In genomic region chr17:40461774-40462342, GRCh38 we compare ENCODE assay signal across 20 cellular contexts. TPM values are rescaled to one million over a fixed set of nuclear protein-coding genes. Genes with fewer than 3 reads are reported as not detected.
A peak's percentile ranks its signal among the peaks of the same experiment; 100 is the strongest.
DNase-seq lines count a peak whose midpoint lies in the region; ATAC-seq and TF ChIP-seq lines count a peak whose summit lies in the region.
"Had no signal": no experiment of that assay in that cellular context is flagged by ENCODE, and none has a peak within 500 bp of the region (broad histone marks: within the 10 kb centered on the region; RNA-seq: fewer than 3 reads in every experiment).

No MANE protein-coding gene starts in this region.

- H3K27me3 ChIP-seq in left ventricle myocardium inferior (ENCODE audit: low read depth) (peaks cover 2% of the 10 kb centered on the region), ovary (no peaks in the 10 kb centered on the region)
- no peaks in the 10 kb centered on the region for H3K27me3 ChIP-seq in CD4-positive, alpha-beta memory T cell (ENCODE audit: insufficient read depth, low read length)

- H3K27ac ChIP-seq in left ventricle myocardium inferior (replicated peaks) (peak overlapping the region; percentile 65), ovary (peak overlapping the region; percentile 53 to 70)
- no peak overlapping the region for H3K27ac ChIP-seq in CD4-positive, alpha-beta memory T cell (ENCODE audit: low read depth, low read length)

- no peak for TF ChIP-seq POLR2A in ovary (IDR thresholded peaks at IDR 0.05)

- TF ChIP-seq EP300 in ovary (IDR thresholded peaks at IDR 0.05), result no peak

- intact Hi-C loops in left ventricle myocardium inferior (cut with micrococcal nuclease) (no loop called here), ovary (cut with DNase I) (no loop called here)
- intact Hi-C loops in CD4-positive, alpha-beta memory T cell (cut with micrococcal nuclease), result no loop called here

- H3K36me3 Mint-ChIP-seq in CD4-positive, alpha-beta memory T cell, result no peaks in the 10 kb centered on the region

- ATAC-seq in SK-N-SH treated with all-trans-retinoic acid at 6 μM for 48 hours (peak; percentile 9; the same call in 2 of the 3 replicates), GM21529 (IDR thresholded peaks at IDR 0.05; ENCODE audit: unreplicated experiment) (no peak), GM18858 (IDR thresholded peaks at IDR 0.05; ENCODE audit: unreplicated experiment) (no peak)
- ATAC-seq: Panc1, T-helper 17 cell had no signal

- H3K4me1 Mint-ChIP-seq in CD4-positive, alpha-beta memory T cell, result no peaks in the 10 kb centered on the region

- no peak overlapping the region for H3K4me3 Mint-ChIP-seq in CD4-positive, alpha-beta memory T cell
- H3K4me3 Mint-ChIP-seq: T-helper 17 cell had no signal

- CTCF ChIA-PET in CD4-positive, alpha-beta memory T cell (lab: Charles Lee; ENCODE audit: partially characterized antibody), result interaction anchor here (0.6 kb wide), 1 partner anchor 10 kb away, joined by 3 read pairs; no protein-coding TSS in a partner anchor

- H3K9me3 ChIP-seq in left ventricle myocardium inferior (replicated peaks) (no peaks in the 10 kb centered on the region), ovary (no peaks in the 10 kb centered on the region)
- no peaks in the 10 kb centered on the region for H3K9me3 ChIP-seq in CD4-positive, alpha-beta memory T cell (ENCODE audit: control insufficient read depth in 1 of 2, low read length in 2 of 2)

- peak; percentile 54 for DNase-seq in AG08395 (ENCODE audit: low spot score)
- no peak for DNase-seq in left ventricle myocardium inferior
- peak in 4 of 5 donors; percentile 53 to 69 (median 57) for DNase-seq in ovary
- no peak for DNase-seq in CD4-positive, alpha-beta memory T cell
- no peak for DNase-seq in stimulated activated CD4-positive, alpha-beta T cell treated with anti-CD3 and anti-CD28 coated beads, Interleukin-12 subunit alpha, Interleukin-12 subunit beta, amount 100 ng/mL, for 4 hours
- DNase-seq: activated CD4-positive, alpha-beta T cell treated with anti-CD3 and anti-CD28 coated beads for 1 hour; activated T-cell treated with anti-CD3 and anti-CD28 coated beads, Interleukin-2, amount 50 U/mL, for 1 hour; AML-193; amniotic stem cell; DMS79 treated with DMSO at 0.1 percent for 48 hours; NCI-H1436; NCI-H510A; T-helper 17 cell had no signal

- no peak for TF ChIP-seq CTCF in left ventricle myocardium inferior (IDR thresholded peaks at IDR 0.05; ENCODE audit: borderline replicate concordance)
- TF ChIP-seq CTCF in ovary (IDR thresholded peaks at IDR 0.05), result no peak

- H3K27ac Mint-ChIP-seq in CD4-positive, alpha-beta memory T cell, result peak overlapping the region in 1 of 7 donors; percentile 35
- H3K27ac Mint-ChIP-seq: T-helper 17 cell had no signal

- WGBS in ovary, 3 donors, result 15 to 24% (median 18%) methylated on average over 12 of the region's 12 CpGs

- no peaks in the 10 kb centered on the region for H3K27me3 Mint-ChIP-seq in CD4-positive, alpha-beta memory T cell
- H3K27me3 Mint-ChIP-seq: T-helper 17 cell had no signal

- H3K4me1 ChIP-seq in left ventricle myocardium inferior, result peaks cover 66% of the 10 kb centered on the region
- H3K4me1 ChIP-seq in ovary (ENCODE audit: insufficient read depth), result peaks cover 44% of the 10 kb centered on the region
- H3K4me1 ChIP-seq in CD4-positive, alpha-beta memory T cell (ENCODE audit: insufficient read depth, low read length), result no peaks in the 10 kb centered on the region

- POLR2A ChIA-PET in CD4-positive, alpha-beta memory T cell (lab: Charles Lee; ENCODE audit: partially characterized antibody), result no interaction called here

- H3K9me3 Mint-ChIP-seq in CD4-positive, alpha-beta memory T cell, result no peaks in the 10 kb centered on the region

- H3K36me3 ChIP-seq in left ventricle myocardium inferior (peaks cover 11% of the 10 kb centered on the region), ovary (no peaks in the 10 kb centered on the region)
- H3K36me3 ChIP-seq in CD4-positive, alpha-beta memory T cell (ENCODE audit: insufficient read depth, low read length), result peaks cover 1% of the 10 kb centered on the region

- no peak overlapping the region for H3K4me3 ChIP-seq in left ventricle myocardium inferior
- no peak overlapping the region for H3K4me3 ChIP-seq in ovary
- no peak overlapping the region for H3K4me3 ChIP-seq in CD4-positive, alpha-beta memory T cell (ENCODE audit: low read length in 2 of 2)

TF ChIP-seq in SK-N-SH treated with all-trans-retinoic acid at 6 μM for 48 hours, 23 proteins besides CTCF, POLR2A, EP300 and RAD21:
- peak; percentile 70; the same call in 1 of the 2 replicates for TF ChIP-seq TCF4 (CRISPR knock-in tag; IDR thresholded peaks at IDR 0.05; ENCODE audit: borderline replicate concordance)
- no peak for TF ChIP-seq ESRRG (CRISPR knock-in tag; IDR thresholded peaks at IDR 0.05)

RNA-seq across cellular contexts. Expression of gene IGFBP4, which starts 18.6 kb away (rescaled TPM):
- total RNA-seq in left ventricle myocardium inferior (130 TPM), ovary (1,000 to 10,000 TPM in 5 of 7 donors, 100 to 1,000 TPM in 2; 457 to 3,447 (median 1,460) TPM)
- 100 to 1,000 TPM; 634 to 809 TPM for polyA plus RNA-seq in ovary
- total RNA-seq in CD4-positive, alpha-beta memory T cell, result 1 to 10 TPM; 5.3 to 5.8 TPM
- polyA plus RNA-seq in CD4-positive, alpha-beta memory T cell, result 1 to 10 TPM; 3.3 to 6.1 TPM

RNA-seq across cellular contexts. Expression of gene TNS4, which starts 39.6 kb away (rescaled TPM):
- not detected for total RNA-seq in left ventricle myocardium inferior
- total RNA-seq in ovary, result 1 to 10 TPM in 1 of 7 donors, under 1 TPM in 2, not detected in 4; 0.13 to 6.2 (median 0.95) TPM
- under 1 TPM in 1 of 2 donors, not detected in 1; 0.13 TPM for polyA plus RNA-seq in ovary
- total RNA-seq in CD4-positive, alpha-beta memory T cell, result 1 to 10 TPM in 1 of 2 experiments, under 1 TPM in 1; 0.25 to 1.8 TPM
- polyA plus RNA-seq in CD4-positive, alpha-beta memory T cell, result under 1 TPM; 0.18 to 0.33 TPM
- total RNA-seq: dermis microvascular lymphatic vessel endothelial cell, frontal cortex had no signal
- polyA plus RNA-seq: neural cell had no signal

RNA-seq across cellular contexts. Expression of gene TOP2A, which starts 44.2 kb away (rescaled TPM):
- 2.1 TPM for total RNA-seq in left ventricle myocardium inferior
- 1 to 10 TPM in 3 of 7 donors, under 1 TPM in 4; 0.36 to 4.5 (median 0.82) TPM for total RNA-seq in ovary
- polyA plus RNA-seq in ovary, result 1 to 10 TPM; 1.2 to 3.3 TPM
- total RNA-seq in CD4-positive, alpha-beta memory T cell, result 1 to 10 TPM in 1 of 2 experiments, under 1 TPM in 1; 0.47 to 1.1 TPM
- under 1 TPM; 0.10 to 0.14 TPM for polyA plus RNA-seq in CD4-positive, alpha-beta memory T cell

Comparison
In these comparisons a context has a peak if more than half of its experiments do, and no peak if none do; other contexts are left out.
1. DNase-seq: peak in AG08395 (single experiment) and ovary (4 of 5); none in left ventricle myocardium inferior (single experiment), CD4-positive, alpha-beta memory T cell (0 of 5) and stimulated activated CD4-positive, alpha-beta T cell treated with anti-CD3 and anti-CD28 coated beads, Interleukin-12 subunit alpha, Interleukin-12 subunit beta, amount 100 ng/mL, for 4 hours (single experiment).
2. RNA of gene IGFBP4, which starts 18.6 kb away (total RNA-seq): 457 to 3,447 TPM in ovary and 130 TPM in left ventricle myocardium inferior (single experiment); 5.3 to 5.8 TPM in CD4-positive, alpha-beta memory T cell; every median in the first group is over 10 times any median in the second.